ENCODE assay signal across 18 cellular contexts in the genomic region with DNA sequence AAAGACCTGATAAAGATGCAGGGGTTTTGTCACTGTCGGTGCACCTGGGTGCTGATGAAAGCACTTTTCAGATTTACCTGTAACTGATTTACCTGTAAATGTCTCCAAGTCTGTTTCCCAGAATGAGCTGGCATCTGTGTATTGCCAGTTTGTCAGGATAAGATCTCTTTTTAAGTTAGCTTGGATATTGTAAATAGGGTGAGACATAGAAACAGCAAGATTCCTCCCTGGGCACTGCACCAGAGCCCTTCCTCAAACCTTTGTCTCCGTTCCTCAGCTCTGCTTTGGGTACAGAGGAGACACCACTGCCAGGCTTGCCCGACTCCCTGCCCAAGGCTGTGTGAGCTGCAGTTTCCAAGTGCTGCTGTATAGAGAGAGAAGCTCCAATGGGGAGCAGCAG.
"Had no signal": no experiment of that assay in that cellular context is flagged by ENCODE, and none has a peak within 500 bp of the region (broad histone marks: within the 10 kb centered on the region; RNA-seq: fewer than 3 reads in every experiment).

No MANE protein-coding gene starts in this region.

- DNase-seq: dermis blood vessel endothelial cell; effector memory CD8-positive, alpha-beta T cell; erythroblast; hypothalamus; immature natural killer cell; islet precursor cell; kidney glomerular epithelial cell; left ventricle myocardium superior; lower lobe of right lung; natural killer cell; nucleus accumbens; psoas muscle; right cardiac atrium; spleen; stimulated activated naive B cell treated with anti-CD40 and anti-IgM and Interleukin-4, amounts not matched to agents 10 μg/mL and 1 μg/mL and 100 μg/mL, for 72 hours; transverse colon had no signal

- H3K27me3 ChIP-seq: spleen, transverse colon had no signal

- H3K36me3 ChIP-seq: lower lobe of right lung, transverse colon had no signal

- H3K9me3 ChIP-seq: lower lobe of right lung, psoas muscle, spleen, transverse colon had no signal

- H3K4me3 ChIP-seq: coronary artery, lower lobe of right lung, psoas muscle, skin epidermis, spleen, transverse colon had no signal

- H3K27ac ChIP-seq: coronary artery, lower lobe of right lung, psoas muscle, spleen, transverse colon had no signal

- H3K4me1 ChIP-seq: lower lobe of right lung, psoas muscle, spleen had no signal
